16 cellular contexts compared by ENCODE assay signal in genomic region chr13:43985437-43986051, GRCh38.
A peak's percentile ranks its signal among the peaks of the same experiment; 100 is the strongest.
DNase-seq lines count a peak whose midpoint lies in the region; ATAC-seq, FAIRE-seq and TF ChIP-seq lines count a peak whose summit lies in the region.
"Had no signal": no experiment of that assay in that cellular context is flagged by ENCODE, and none has a peak within 500 bp of the region (broad histone marks: within the 10 kb centered on the region; RNA-seq: fewer than 3 reads in every experiment).

No MANE protein-coding gene starts in this region.

- H4K20me1 ChIP-seq in smooth muscle cell (ENCODE audit: low read depth) = no peaks in the 10 kb centered on the region

- TF ChIP-seq CTCF in smooth muscle cell (IDR thresholded peaks at IDR 0.05; ENCODE audit: borderline replicate concordance, insufficient read depth, poor library complexity, severe bottlenecking) (no peak), kidney (IDR thresholded peaks at IDR 0.05; ENCODE audit: borderline replicate concordance, extremely low read depth, insufficient read depth) (no peak), sigmoid colon (IDR thresholded peaks at IDR 0.05) (no peak)

- H2AFZ ChIP-seq in smooth muscle cell (ENCODE audit: low read depth) = peak overlapping the region; percentile 34

- no peak overlapping the region for H3K27ac ChIP-seq in smooth muscle cell (ENCODE audit: low read depth)
- no peak overlapping the region for H3K27ac ChIP-seq in kidney (ENCODE audit: low read depth in 2 of 2, low read length in 2 of 2)
- no peak overlapping the region for H3K27ac ChIP-seq in sigmoid colon
- H3K27ac ChIP-seq: lower lobe of right lung, spleen had no signal

- FAIRE-seq in kidney (lab: Jason Lieb, UNC) = no peak
- FAIRE-seq: G401.6, HTR-8/SVneo had no signal

- no peaks in the 10 kb centered on the region for H3K9me3 ChIP-seq in smooth muscle cell (replicated peaks; ENCODE audit: low read depth)
- no peaks in the 10 kb centered on the region for H3K9me3 ChIP-seq in kidney (ENCODE audit: control insufficient read depth in 1 of 2, low read length in 2 of 2)
- no peaks in the 10 kb centered on the region for H3K9me3 ChIP-seq in sigmoid colon
- H3K9me3 ChIP-seq: lower lobe of right lung, spleen had no signal

- intact Hi-C loops in left ventricle myocardium superior (cut with micrococcal nuclease) = no loop called here
- intact Hi-C loops in kidney (cut with DNase I) = no loop called here
- intact Hi-C loops in sigmoid colon (cut with DNase I) = no loop called here

- H3K9ac ChIP-seq in smooth muscle cell (ENCODE audit: low read depth) (no peak overlapping the region), kidney (ENCODE audit: low read length in 2 of 2) (no peak overlapping the region)

- DNase-seq in NCI-H1436 treated with DMSO at 0.1 percent for 48 hours (lab: John Stamatoyannopoulos, UW) = peak; percentile 46
- peak; percentile 98 for DNase-seq in NCI-H748 (lab: John Stamatoyannopoulos, UW; ENCODE audit: unreplicated experiment)
- no peak for DNase-seq in left ventricle myocardium superior
- DNase-seq in smooth muscle cell (lab: John Stamatoyannopoulos, UW; ENCODE audit: unreplicated experiment) = no peak
- DNase-seq in kidney = no peak
- no peak for DNase-seq in hepatic stellate cell (ENCODE audit: low spot score)
- no peak for DNase-seq in sigmoid colon
- DNase-seq: activated CD4-positive, alpha-beta T cell treated with anti-CD3 and anti-CD28 coated beads for 4 hours; caudate nucleus; lower lobe of right lung; NK-92 treated with Interleukin-12 subunit alpha and Interleukin-12 subunit beta, amount 100 ng/mL, for 24 hours; posterior cingulate gyrus; spleen; stimulated activated CD8-positive, alpha-beta memory T cell treated with anti-CD3 and anti-CD28 coated beads, Interleukin-4, amount 100 ng/mL, for 48 hours had no signal

- no peaks in the 10 kb centered on the region for H3K79me2 ChIP-seq in smooth muscle cell (ENCODE audit: low read depth)

- no peaks in the 10 kb centered on the region for H3K27me3 ChIP-seq in smooth muscle cell (ENCODE audit: low read depth)
- no peaks in the 10 kb centered on the region for H3K27me3 ChIP-seq in sigmoid colon
- H3K27me3 ChIP-seq: spleen had no signal

- 67% methylated on average over 5 of the region's 5 CpGs for whole genome bisulfite sequencing in smooth muscle cell (ENCODE audit: low lambda C conversion rate)
- 71 to 75% methylated on average over 5 of the region's 5 CpGs for WGBS in sigmoid colon, 2 donors

- H3K36me3 ChIP-seq in smooth muscle cell (ENCODE audit: low read depth) = no peaks in the 10 kb centered on the region
- no peaks in the 10 kb centered on the region for H3K36me3 ChIP-seq in kidney (ENCODE audit: control insufficient read depth in 1 of 2, insufficient read depth in 2 of 2, low read length in 2 of 2)
- no peaks in the 10 kb centered on the region for H3K36me3 ChIP-seq in sigmoid colon
- H3K36me3 ChIP-seq: lower lobe of right lung, spleen had no signal

- H3K4me1 ChIP-seq in smooth muscle cell (ENCODE audit: low read depth) (peaks cover 29% of the 10 kb centered on the region), kidney (ENCODE audit: control insufficient read depth in 1 of 2, insufficient read depth in 1 of 2, low read depth in 1 of 2, low read length in 2 of 2) (peaks cover 0 to 10% of the 10 kb centered on the region in 2 donors), sigmoid colon (peaks cover 0 to 2% (median 0%) of the 10 kb centered on the region in 4 donors)
- H3K4me1 ChIP-seq: lower lobe of right lung had no signal

- no peak for TF ChIP-seq POLR2A in sigmoid colon (IDR thresholded peaks at IDR 0.05)

- H3F3A ChIP-seq in smooth muscle cell (ENCODE audit: low read depth) = peaks cover 13% of the 10 kb centered on the region

- TF ChIP-seq EP300 in sigmoid colon (IDR thresholded peaks at IDR 0.05) = no peak

- peak overlapping the region; percentile 50 for H3K4me2 ChIP-seq in smooth muscle cell

- peak; percentile 15 for ATAC-seq in left ventricle myocardium superior
- ATAC-seq: lower lobe of right lung had no signal

- H3K4me3 ChIP-seq in smooth muscle cell = no peak overlapping the region
- no peak overlapping the region for H3K4me3 ChIP-seq in kidney (ENCODE audit: low read length in 2 of 2)
- H3K4me3 ChIP-seq in sigmoid colon = no peak overlapping the region
- H3K4me3 ChIP-seq: lower lobe of right lung, spleen had no signal

Comparison
In these comparisons a context has a peak if more than half of its experiments do, and no peak if none do; other contexts are left out.
1. DNase-seq: peak in NCI-H1436 treated with DMSO at 0.1 percent for 48 hours (single experiment) and NCI-H748 (single experiment); none in left ventricle myocardium superior (single experiment), smooth muscle cell (single experiment), kidney (single experiment), hepatic stellate cell (single experiment) and sigmoid colon (single experiment).